ENCODE assay signal across 8 cellular contexts in the genomic region with DNA sequence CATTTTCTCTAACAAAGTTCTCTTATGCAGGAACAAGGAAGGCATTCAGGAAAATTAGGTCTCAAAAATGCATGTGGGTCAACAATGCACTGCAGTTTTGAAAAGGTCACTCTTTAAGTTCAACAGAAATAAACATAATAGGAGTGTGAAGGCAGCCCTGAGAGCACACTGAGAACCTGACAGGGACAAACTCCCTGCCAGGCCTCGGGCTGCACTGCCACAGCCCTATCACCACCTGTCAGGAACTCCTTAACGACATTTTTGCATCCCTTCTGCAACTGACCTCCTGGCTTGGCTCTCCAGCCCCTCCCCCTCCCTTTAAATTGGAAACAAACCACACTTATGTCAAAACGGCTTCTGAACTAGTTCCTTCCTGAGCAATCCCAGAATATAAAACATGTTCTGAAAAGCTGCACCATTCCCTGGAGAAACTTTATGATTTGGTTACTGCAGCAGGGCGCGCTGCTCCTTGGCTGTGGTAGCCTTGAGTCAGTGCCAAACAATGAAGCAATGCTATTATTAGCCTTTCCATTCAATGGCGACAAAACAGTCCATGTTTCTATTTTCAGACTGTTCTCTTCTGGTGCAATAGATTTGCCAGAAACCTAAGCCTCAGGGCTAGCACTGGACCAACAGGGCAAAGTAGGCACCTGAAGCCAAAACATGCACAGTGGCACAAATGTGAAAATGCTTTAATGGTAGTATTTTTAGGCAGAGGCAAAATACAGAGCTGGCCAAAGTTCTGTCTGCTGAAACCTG.
A peak's percentile ranks its signal among the peaks of the same experiment; 100 is the strongest.
DNase-seq lines count a peak whose midpoint lies in the region; ATAC-seq and TF ChIP-seq lines count a peak whose summit lies in the region.

No MANE protein-coding gene starts in this region.

- H3K36me3 ChIP-seq in RWPE2 (ENCODE audit: low read depth), result no peaks in the 10 kb centered on the region

- H3K4me1 ChIP-seq in RWPE2 (ENCODE audit: insufficient read depth, poor library complexity, severe bottlenecking), result no peaks in the 10 kb centered on the region

- DNase-seq in RWPE2 (ENCODE audit: low spot score) (no peak), fibroblast of pulmonary artery (ENCODE audit: low read depth) (peak; percentile 91), nucleus accumbens (lab: John Stamatoyannopoulos, UW) (peak in 49 of 56 donors; percentile 13 to 91 (median 63)), T-helper 1 cell (no peak), KG1 (lab: John Stamatoyannopoulos, UW) (no peak), NCI-H1436 (lab: John Stamatoyannopoulos, UW) (no peak)

- H3K27me3 ChIP-seq in RWPE2 (ENCODE audit: insufficient read depth, poor library complexity, severe bottlenecking), result no peaks in the 10 kb centered on the region

- H3K4me3 ChIP-seq in RWPE2 (ENCODE audit: severe bottlenecking) (no peak overlapping the region), fibroblast of pulmonary artery (replicated peaks; ENCODE audit: low read depth, low read length) (no peak overlapping the region)

- H3K27ac ChIP-seq in RWPE2 (ENCODE audit: poor library complexity, severe bottlenecking), result no peak overlapping the region

- TF ChIP-seq EP300 in Ishikawa (IDR thresholded peaks at IDR 0.05; ENCODE audit: borderline replicate concordance), result peak; percentile 38; the same call in 1 of the 2 replicates

- H3K9me3 ChIP-seq in RWPE2 (ENCODE audit: severe bottlenecking), result no peaks in the 10 kb centered on the region

- no peak for TF ChIP-seq CTCF in RWPE2 (IDR thresholded peaks at IDR 0.05; ENCODE audit: poor library complexity, severe bottlenecking)
- TF ChIP-seq CTCF in fibroblast of pulmonary artery (IDR thresholded peaks at IDR 0.05; ENCODE audit: low read length, missing control alignments), result peak; percentile 24

- no peak; the same call in 1 of the 2 replicates for TF ChIP-seq RAD21 in Ishikawa (IDR thresholded peaks at IDR 0.05; ENCODE audit: low read depth)

- peak; percentile 67 for ATAC-seq in RWPE2 (ENCODE audit: low read depth)
- no peak for ATAC-seq in HG03159 (IDR thresholded peaks at IDR 0.05; ENCODE audit: unreplicated experiment)

TF ChIP-seq in Ishikawa, 13 proteins besides CTCF, POLR2A, EP300 and RAD21:
- TF ChIP-seq EGR1 (IDR thresholded peaks at IDR 0.05), result no peak
- TF ChIP-seq NFIC (IDR thresholded peaks at IDR 0.05), result peak; percentile 89
- TF ChIP-seq FOXM1 (IDR thresholded peaks at IDR 0.05; ENCODE audit: borderline replicate concordance, low read depth), result no peak
- TF ChIP-seq, protein P1, sequence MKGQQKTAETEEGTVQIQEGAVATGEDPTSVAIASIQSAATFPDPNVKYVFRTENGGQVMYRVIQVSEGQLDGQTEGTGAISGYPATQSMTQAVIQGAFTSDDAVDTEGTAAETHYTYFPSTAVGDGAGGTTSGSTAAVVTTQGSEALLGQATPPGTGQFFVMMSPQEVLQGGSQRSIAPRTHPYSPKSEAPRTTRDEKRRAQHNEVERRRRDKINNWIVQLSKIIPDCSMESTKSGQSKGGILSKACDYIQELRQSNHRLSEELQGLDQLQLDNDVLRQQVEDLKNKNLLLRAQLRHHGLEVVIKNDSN (IDR thresholded peaks at IDR 0.05), result no peak
- no peak for TF ChIP-seq TEAD4 (IDR thresholded peaks at IDR 0.05)
- TF ChIP-seq, protein P2, sequence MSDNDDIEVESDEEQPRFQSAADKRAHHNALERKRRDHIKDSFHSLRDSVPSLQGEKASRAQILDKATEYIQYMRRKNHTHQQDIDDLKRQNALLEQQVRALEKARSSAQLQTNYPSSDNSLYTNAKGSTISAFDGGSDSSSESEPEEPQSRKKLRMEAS (IDR thresholded peaks at IDR 0.05), result 0 out of 2 replicates have a peak, but pooled peaks have one; percentile 14
- 0 out of 2 replicates have a peak, but pooled peaks have one; percentile 52 for TF ChIP-seq TCF12 (IDR thresholded peaks at IDR 0.05; ENCODE audit: low read depth)
- TF ChIP-seq CREB1 (IDR thresholded peaks at IDR 0.05; ENCODE audit: low read depth), result no peak
- TF ChIP-seq, protein P3, sequence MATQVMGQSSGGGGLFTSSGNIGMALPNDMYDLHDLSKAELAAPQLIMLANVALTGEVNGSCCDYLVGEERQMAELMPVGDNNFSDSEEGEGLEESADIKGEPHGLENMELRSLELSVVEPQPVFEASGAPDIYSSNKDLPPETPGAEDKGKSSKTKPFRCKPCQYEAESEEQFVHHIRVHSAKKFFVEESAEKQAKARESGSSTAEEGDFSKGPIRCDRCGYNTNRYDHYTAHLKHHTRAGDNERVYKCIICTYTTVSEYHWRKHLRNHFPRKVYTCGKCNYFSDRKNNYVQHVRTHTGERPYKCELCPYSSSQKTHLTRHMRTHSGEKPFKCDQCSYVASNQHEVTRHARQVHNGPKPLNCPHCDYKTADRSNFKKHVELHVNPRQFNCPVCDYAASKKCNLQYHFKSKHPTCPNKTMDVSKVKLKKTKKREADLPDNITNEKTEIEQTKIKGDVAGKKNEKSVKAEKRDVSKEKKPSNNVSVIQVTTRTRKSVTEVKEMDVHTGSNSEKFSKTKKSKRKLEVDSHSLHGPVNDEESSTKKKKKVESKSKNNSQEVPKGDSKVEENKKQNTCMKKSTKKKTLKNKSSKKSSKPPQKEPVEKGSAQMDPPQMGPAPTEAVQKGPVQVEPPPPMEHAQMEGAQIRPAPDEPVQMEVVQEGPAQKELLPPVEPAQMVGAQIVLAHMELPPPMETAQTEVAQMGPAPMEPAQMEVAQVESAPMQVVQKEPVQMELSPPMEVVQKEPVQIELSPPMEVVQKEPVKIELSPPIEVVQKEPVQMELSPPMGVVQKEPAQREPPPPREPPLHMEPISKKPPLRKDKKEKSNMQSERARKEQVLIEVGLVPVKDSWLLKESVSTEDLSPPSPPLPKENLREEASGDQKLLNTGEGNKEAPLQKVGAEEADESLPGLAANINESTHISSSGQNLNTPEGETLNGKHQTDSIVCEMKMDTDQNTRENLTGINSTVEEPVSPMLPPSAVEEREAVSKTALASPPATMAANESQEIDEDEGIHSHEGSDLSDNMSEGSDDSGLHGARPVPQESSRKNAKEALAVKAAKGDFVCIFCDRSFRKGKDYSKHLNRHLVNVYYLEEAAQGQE (IDR thresholded peaks at IDR 0.05; ENCODE audit: low read depth), result no peak
- TF ChIP-seq TAF1 (IDR thresholded peaks at IDR 0.05; ENCODE audit: low read depth), result no peak
- no peak for TF ChIP-seq YY1 (IDR thresholded peaks at IDR 0.05; ENCODE audit: low read depth)
- TF ChIP-seq ZBTB7A (IDR thresholded peaks at IDR 0.05; ENCODE audit: low read depth), result no peak
- peak; percentile 92 for TF ChIP-seq CEBPB (IDR thresholded peaks at IDR 0.05)

Comparison
In these comparisons a context has a peak if more than half of its experiments do, and no peak if none do; other contexts are left out.
1. DNase-seq: peak in fibroblast of pulmonary artery (single experiment) and nucleus accumbens (49 of 56); none in RWPE2 (single experiment), T-helper 1 cell (0 of 5), KG1 (single experiment) and NCI-H1436 (single experiment).